ENCODE assay signal across 8 cellular contexts in genomic region chr17:7997186-7997585, GRCh38. TPM values are rescaled to one million over a fixed set of nuclear protein-coding genes. Genes with fewer than 3 reads are reported as not detected.
DNase-seq lines count a peak whose midpoint lies in the region; ATAC-seq and TF ChIP-seq lines count a peak whose summit lies in the region.

No MANE protein-coding gene starts in this region.

- DNase-seq in EL, result peak; percentile 38
- peak; percentile 51 for DNase-seq in NCI-H1436 (lab: John Stamatoyannopoulos, UW)
- DNase-seq in activated CD4-positive, alpha-beta memory T cell treated with anti-CD3 and anti-CD28 coated beads for 36 hours, result peak; percentile 61
- DNase-seq in hepatocyte (ENCODE audit: low spot score), result peak; percentile 64
- no peak for DNase-seq in NCI-H1930 (lab: John Stamatoyannopoulos, UW)

- CTCF ChIA-PET in activated CD4-positive, alpha-beta memory T cell treated with anti-CD3 and anti-CD28 coated beads for 36 hours (lab: Charles Lee), result interaction anchor here (0.9 to 1.7 kb wide), 10 partner anchors 8 to 136 kb away, joined by 3 to 6 read pairs (median 3); partner anchors contain the start of genes CNTROB and RNF227

- no peak overlapping the region for H3K4me2 ChIP-seq in hepatocyte

- intact Hi-C loops in activated CD4-positive, alpha-beta memory T cell treated with anti-CD3 and anti-CD28 coated beads for 36 hours (cut with micrococcal nuclease), result loop anchor here (2.0 kb wide), 1 partner anchor 60 kb away; no protein-coding TSS in a partner anchor

- POLR2A ChIA-PET in activated CD4-positive, alpha-beta memory T cell treated with anti-CD3 and anti-CD28 coated beads for 36 hours (lab: Charles Lee), result interaction anchor here (0.6 kb wide), 1 partner anchor 196 kb away, joined by 3 read pairs; no protein-coding TSS in a partner anchor

- no peak overlapping the region for H3K27ac Mint-ChIP-seq in activated CD4-positive, alpha-beta memory T cell treated with anti-CD3 and anti-CD28 coated beads for 36 hours

- peaks cover 27% of the 10 kb centered on the region for H3K27me3 ChIP-seq in hepatocyte

- H3K9me2 ChIP-seq in hepatocyte (replicated peaks; ENCODE audit: insufficient read depth), result no peaks in the 10 kb centered on the region

- H3K4me1 ChIP-seq in hepatocyte (ENCODE audit: insufficient read depth), result peaks cover under 1% of the 10 kb centered on the region

- no peaks in the 10 kb centered on the region for H4K20me1 ChIP-seq in hepatocyte (ENCODE audit: insufficient read depth, poor library complexity, severe bottlenecking)

- H3K4me1 Mint-ChIP-seq in activated CD4-positive, alpha-beta memory T cell treated with anti-CD3 and anti-CD28 coated beads for 36 hours (ENCODE audit: low read depth), result peaks cover 4% of the 10 kb centered on the region

- H3K9me3 Mint-ChIP-seq in activated CD4-positive, alpha-beta memory T cell treated with anti-CD3 and anti-CD28 coated beads for 36 hours, result no peaks in the 10 kb centered on the region

- H3K4me3 ChIP-seq in hepatocyte, result no peak overlapping the region

- H3K36me3 Mint-ChIP-seq in activated CD4-positive, alpha-beta memory T cell treated with anti-CD3 and anti-CD28 coated beads for 36 hours, result no peaks in the 10 kb centered on the region

- ATAC-seq in GM19397 (IDR thresholded peaks at IDR 0.05; ENCODE audit: unreplicated experiment) (no peak), HG03442 (IDR thresholded peaks at IDR 0.05; ENCODE audit: unreplicated experiment) (no peak), HG03159 (IDR thresholded peaks at IDR 0.05; ENCODE audit: unreplicated experiment) (no peak)

- H3K36me3 ChIP-seq in hepatocyte (replicated peaks; ENCODE audit: insufficient read depth, low read depth), result no peaks in the 10 kb centered on the region

- no peak overlapping the region for H3K4me3 Mint-ChIP-seq in activated CD4-positive, alpha-beta memory T cell treated with anti-CD3 and anti-CD28 coated beads for 36 hours

- no peak overlapping the region for H2AFZ ChIP-seq in hepatocyte

- no peaks in the 10 kb centered on the region for H3K9me3 ChIP-seq in hepatocyte (ENCODE audit: low read depth)

- WGBS in hepatocyte (ENCODE audit: low lambda C conversion rate, missing lambda C conversion rate), result 42% methylated on average over 5 of the region's 5 CpGs

- H3K79me2 ChIP-seq in hepatocyte, result no peaks in the 10 kb centered on the region

- H3K27me3 Mint-ChIP-seq in activated CD4-positive, alpha-beta memory T cell treated with anti-CD3 and anti-CD28 coated beads for 36 hours, result peaks cover 15% of the 10 kb centered on the region

- H3K27ac ChIP-seq in hepatocyte, result no peak overlapping the region

- peak; percentile 47 for TF ChIP-seq CTCF in hepatocyte (IDR thresholded peaks at IDR 0.05; ENCODE audit: poor library complexity)

RNA-seq across cellular contexts. Expression of gene GUCY2D, which starts 5.2 kb away (rescaled TPM):
- total RNA-seq in activated CD4-positive, alpha-beta memory T cell treated with anti-CD3 and anti-CD28 coated beads for 36 hours, result not detected
- total RNA-seq in hepatocyte, result not detected in 2 replicates
- polyA plus RNA-seq in hepatocyte, result 1.6 and 1.9 TPM in 2 replicates

RNA-seq across cellular contexts. Expression of gene ALOX15B, which starts 41.7 kb away (rescaled TPM):
- not detected for total RNA-seq in activated CD4-positive, alpha-beta memory T cell treated with anti-CD3 and anti-CD28 coated beads for 36 hours
- 5.7 and 6.7 TPM in 2 replicates for total RNA-seq in hepatocyte
- 26.0 and 26.1 TPM in 2 replicates for polyA plus RNA-seq in hepatocyte

Comparison
In these comparisons a context has a peak if more than half of its experiments do, and no peak if none do; other contexts are left out.
1. DNase-seq: peak in EL (single experiment), NCI-H1436 (single experiment), activated CD4-positive, alpha-beta memory T cell treated with anti-CD3 and anti-CD28 coated beads for 36 hours (single experiment) and hepatocyte (single experiment); none in NCI-H1930 (0 of 2).